In the genomic region with DNA sequence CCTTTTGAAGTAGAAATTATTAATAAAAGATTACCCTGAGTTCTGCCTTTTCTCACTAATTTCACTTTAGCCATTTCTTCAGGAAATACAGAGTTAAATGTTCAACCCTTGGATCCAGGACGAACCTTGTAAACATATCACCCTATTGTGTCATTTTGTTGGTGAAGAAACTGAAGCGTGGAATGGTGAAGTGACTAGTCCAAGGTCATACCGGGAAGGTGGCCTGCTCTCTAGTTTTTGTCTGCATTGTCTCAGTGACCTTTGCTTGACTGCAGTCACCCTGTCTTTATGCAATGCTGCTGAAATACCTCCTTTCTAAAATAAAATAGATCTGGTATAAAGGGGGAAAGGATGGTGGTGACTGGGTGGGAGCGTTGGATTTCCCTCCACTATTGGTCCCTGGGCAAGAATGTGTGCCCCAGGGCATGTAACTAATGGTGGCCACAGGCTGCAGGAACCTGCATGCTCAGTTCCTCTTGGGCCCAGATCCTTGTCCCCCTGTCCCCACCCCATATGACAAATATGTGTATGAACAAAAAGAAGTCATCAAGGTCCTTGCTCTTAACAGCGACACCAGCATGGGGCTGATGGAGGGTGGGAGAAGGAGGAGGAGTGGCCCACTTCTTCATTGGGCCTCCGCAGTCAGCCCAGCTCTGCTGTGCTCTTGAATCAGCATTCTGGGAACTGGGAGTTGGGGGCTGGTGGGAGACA, we compare ENCODE assay signal across 1 cellular context.
A peak's percentile ranks its signal among the peaks of the same experiment; 100 is the strongest.
TF ChIP-seq lines count a peak whose summit lies in the region.

No MANE protein-coding gene starts in this region.

TF ChIP-seq in GM12878, 131 proteins besides CTCF, POLR2A, EP300 and RAD21 (continues in another document):
- TF ChIP-seq, protein P1, sequence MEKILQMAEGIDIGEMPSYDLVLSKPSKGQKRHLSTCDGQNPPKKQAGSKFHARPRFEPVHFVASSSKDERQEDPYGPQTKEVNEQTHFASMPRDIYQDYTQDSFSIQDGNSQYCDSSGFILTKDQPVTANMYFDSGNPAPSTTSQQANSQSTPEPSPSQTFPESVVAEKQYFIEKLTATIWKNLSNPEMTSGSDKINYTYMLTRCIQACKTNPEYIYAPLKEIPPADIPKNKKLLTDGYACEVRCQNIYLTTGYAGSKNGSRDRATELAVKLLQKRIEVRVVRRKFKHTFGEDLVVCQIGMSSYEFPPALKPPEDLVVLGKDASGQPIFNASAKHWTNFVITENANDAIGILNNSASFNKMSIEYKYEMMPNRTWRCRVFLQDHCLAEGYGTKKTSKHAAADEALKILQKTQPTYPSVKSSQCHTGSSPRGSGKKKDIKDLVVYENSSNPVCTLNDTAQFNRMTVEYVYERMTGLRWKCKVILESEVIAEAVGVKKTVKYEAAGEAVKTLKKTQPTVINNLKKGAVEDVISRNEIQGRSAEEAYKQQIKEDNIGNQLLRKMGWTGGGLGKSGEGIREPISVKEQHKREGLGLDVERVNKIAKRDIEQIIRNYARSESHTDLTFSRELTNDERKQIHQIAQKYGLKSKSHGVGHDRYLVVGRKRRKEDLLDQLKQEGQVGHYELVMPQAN (conservative IDR thresholded peaks at IDR 0.05): no peak
- TF ChIP-seq JUNB (IDR thresholded peaks at IDR 0.05): no peak
- no peak for TF ChIP-seq SP1 (IDR thresholded peaks at IDR 0.05; ENCODE audit: low read depth, low read length)
- TF ChIP-seq NFYA (IDR thresholded peaks at IDR 0.05; ENCODE audit: borderline replicate concordance, low read depth, low read length): no peak
- no peak for TF ChIP-seq CHD2 (IDR thresholded peaks at IDR 0.05; ENCODE audit: borderline replicate concordance, low read depth, low read length)
- TF ChIP-seq MXI1 (IDR thresholded peaks at IDR 0.05; ENCODE audit: low read depth, low read length): no peak
- TF ChIP-seq, protein P2, sequence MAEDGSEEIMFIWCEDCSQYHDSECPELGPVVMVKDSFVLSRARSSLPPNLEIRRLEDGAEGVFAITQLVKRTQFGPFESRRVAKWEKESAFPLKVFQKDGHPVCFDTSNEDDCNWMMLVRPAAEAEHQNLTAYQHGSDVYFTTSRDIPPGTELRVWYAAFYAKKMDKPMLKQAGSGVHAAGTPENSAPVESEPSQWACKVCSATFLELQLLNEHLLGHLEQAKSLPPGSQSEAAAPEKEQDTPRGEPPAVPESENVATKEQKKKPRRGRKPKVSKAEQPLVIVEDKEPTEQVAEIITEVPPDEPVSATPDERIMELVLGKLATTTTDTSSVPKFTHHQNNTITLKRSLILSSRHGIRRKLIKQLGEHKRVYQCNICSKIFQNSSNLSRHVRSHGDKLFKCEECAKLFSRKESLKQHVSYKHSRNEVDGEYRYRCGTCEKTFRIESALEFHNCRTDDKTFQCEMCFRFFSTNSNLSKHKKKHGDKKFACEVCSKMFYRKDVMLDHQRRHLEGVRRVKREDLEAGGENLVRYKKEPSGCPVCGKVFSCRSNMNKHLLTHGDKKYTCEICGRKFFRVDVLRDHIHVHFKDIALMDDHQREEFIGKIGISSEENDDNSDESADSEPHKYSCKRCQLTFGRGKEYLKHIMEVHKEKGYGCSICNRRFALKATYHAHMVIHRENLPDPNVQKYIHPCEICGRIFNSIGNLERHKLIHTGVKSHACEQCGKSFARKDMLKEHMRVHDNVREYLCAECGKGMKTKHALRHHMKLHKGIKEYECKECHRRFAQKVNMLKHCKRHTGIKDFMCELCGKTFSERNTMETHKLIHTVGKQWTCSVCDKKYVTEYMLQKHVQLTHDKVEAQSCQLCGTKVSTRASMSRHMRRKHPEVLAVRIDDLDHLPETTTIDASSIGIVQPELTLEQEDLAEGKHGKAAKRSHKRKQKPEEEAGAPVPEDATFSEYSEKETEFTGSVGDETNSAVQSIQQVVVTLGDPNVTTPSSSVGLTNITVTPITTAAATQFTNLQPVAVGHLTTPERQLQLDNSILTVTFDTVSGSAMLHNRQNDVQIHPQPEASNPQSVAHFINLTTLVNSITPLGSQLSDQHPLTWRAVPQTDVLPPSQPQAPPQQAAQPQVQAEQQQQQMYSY (CRISPR knock-in tag; IDR thresholded peaks at IDR 0.05): no peak
- TF ChIP-seq STAT1 (conservative IDR thresholded peaks at IDR 0.05): no peak
- no peak for TF ChIP-seq RCOR1 (conservative IDR thresholded peaks at IDR 0.05; ENCODE audit: low read depth, low read length)
- TF ChIP-seq CHD4 (IDR thresholded peaks at IDR 0.05): no peak
- TF ChIP-seq, protein P3, sequence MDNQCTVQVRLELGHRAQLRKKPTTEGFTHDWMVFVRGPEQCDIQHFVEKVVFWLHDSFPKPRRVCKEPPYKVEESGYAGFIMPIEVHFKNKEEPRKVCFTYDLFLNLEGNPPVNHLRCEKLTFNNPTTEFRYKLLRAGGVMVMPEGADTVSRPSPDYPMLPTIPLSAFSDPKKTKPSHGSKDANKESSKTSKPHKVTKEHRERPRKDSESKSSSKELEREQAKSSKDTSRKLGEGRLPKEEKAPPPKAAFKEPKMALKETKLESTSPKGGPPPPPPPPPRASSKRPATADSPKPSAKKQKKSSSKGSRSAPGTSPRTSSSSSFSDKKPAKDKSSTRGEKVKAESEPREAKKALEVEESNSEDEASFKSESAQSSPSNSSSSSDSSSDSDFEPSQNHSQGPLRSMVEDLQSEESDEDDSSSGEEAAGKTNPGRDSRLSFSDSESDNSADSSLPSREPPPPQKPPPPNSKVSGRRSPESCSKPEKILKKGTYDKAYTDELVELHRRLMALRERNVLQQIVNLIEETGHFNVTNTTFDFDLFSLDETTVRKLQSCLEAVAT (IDR thresholded peaks at IDR 0.05): peak; percentile 41; the same call in 1 of the 2 replicates
- TF ChIP-seq SPI1 (IDR thresholded peaks at IDR 0.05; ENCODE audit: borderline replicate concordance, insufficient read depth, low read depth, low read length): peak; percentile 66; the same call in 1 of the 2 replicates
- no peak for TF ChIP-seq SUZ12 (IDR thresholded peaks at IDR 0.05; ENCODE audit: unreplicated experiment)
- TF ChIP-seq, protein P4, sequence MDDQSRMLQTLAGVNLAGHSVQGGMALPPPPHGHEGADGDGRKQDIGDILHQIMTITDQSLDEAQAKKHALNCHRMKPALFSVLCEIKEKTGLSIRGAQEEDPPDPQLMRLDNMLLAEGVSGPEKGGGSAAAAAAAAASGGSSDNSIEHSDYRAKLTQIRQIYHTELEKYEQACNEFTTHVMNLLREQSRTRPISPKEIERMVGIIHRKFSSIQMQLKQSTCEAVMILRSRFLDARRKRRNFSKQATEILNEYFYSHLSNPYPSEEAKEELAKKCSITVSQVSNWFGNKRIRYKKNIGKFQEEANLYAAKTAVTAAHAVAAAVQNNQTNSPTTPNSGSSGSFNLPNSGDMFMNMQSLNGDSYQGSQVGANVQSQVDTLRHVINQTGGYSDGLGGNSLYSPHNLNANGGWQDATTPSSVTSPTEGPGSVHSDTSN (IDR thresholded peaks at IDR 0.05; ENCODE audit: insufficient replicate concordance, low read depth, low read length): no peak
- no peak for TF ChIP-seq ETV6 (conservative IDR thresholded peaks at IDR 0.05 in 1 of 2, IDR thresholded peaks at IDR 0.05 in 1 of 2; ENCODE audit: borderline replicate concordance in 1 of 2, low read depth in 1 of 2)
- TF ChIP-seq ZNF274 (IDR thresholded peaks at IDR 0.05; ENCODE audit: insufficient read depth, insufficient read length): no peak
- TF ChIP-seq MEF2B (IDR thresholded peaks at IDR 0.05; ENCODE audit: partially characterized antibody, poor library complexity, severe bottlenecking): no peak
- TF ChIP-seq POU2F2 (IDR thresholded peaks at IDR 0.05; ENCODE audit: borderline replicate concordance, low read depth, low read length): peak; percentile 25; the same call in 1 of the 3 replicates
- TF ChIP-seq ZBTB11 (CRISPR knock-in tag; IDR thresholded peaks at IDR 0.05): no peak
- TF ChIP-seq KLF5 (IDR thresholded peaks at IDR 0.05; ENCODE audit: partially characterized antibody): no peak
- TF ChIP-seq ZNF217 (IDR thresholded peaks at IDR 0.05): no peak
- TF ChIP-seq CEBPB (IDR thresholded peaks at IDR 0.05; ENCODE audit: borderline replicate concordance in 1 of 2, low read depth in 2 of 2, low read length in 2 of 2): no peak
- TF ChIP-seq ATF7 (IDR thresholded peaks at IDR 0.05; ENCODE audit: low read depth): no peak
- TF ChIP-seq ASH2L (IDR thresholded peaks at IDR 0.05; ENCODE audit: borderline replicate concordance, low read depth): no peak
- no peak for TF ChIP-seq STAT3 (IDR thresholded peaks at IDR 0.05; ENCODE audit: low read depth, low read length)
- 0 out of 2 replicates have a peak, but pooled peaks have one; percentile 42 for TF ChIP-seq CBFB (IDR thresholded peaks at IDR 0.05; ENCODE audit: low read depth)
- TF ChIP-seq HDAC6 (IDR thresholded peaks at IDR 0.05; ENCODE audit: unreplicated experiment): no peak
- no peak for TF ChIP-seq ZNF207 (IDR thresholded peaks at IDR 0.05; ENCODE audit: borderline replicate concordance)
- no peak for TF ChIP-seq TCF7 (IDR thresholded peaks at IDR 0.05; ENCODE audit: borderline replicate concordance)
- 0 out of 2 replicates have a peak, but pooled peaks have one; percentile 22 for TF ChIP-seq NR2F1 (conservative IDR thresholded peaks at IDR 0.05)
- TF ChIP-seq, protein P5, sequence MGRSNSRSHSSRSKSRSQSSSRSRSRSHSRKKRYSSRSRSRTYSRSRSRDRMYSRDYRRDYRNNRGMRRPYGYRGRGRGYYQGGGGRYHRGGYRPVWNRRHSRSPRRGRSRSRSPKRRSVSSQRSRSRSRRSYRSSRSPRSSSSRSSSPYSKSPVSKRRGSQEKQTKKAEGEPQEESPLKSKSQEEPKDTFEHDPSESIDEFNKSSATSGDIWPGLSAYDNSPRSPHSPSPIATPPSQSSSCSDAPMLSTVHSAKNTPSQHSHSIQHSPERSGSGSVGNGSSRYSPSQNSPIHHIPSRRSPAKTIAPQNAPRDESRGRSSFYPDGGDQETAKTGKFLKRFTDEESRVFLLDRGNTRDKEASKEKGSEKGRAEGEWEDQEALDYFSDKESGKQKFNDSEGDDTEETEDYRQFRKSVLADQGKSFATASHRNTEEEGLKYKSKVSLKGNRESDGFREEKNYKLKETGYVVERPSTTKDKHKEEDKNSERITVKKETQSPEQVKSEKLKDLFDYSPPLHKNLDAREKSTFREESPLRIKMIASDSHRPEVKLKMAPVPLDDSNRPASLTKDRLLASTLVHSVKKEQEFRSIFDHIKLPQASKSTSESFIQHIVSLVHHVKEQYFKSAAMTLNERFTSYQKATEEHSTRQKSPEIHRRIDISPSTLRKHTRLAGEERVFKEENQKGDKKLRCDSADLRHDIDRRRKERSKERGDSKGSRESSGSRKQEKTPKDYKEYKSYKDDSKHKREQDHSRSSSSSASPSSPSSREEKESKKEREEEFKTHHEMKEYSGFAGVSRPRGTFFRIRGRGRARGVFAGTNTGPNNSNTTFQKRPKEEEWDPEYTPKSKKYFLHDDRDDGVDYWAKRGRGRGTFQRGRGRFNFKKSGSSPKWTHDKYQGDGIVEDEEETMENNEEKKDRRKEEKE (IDR thresholded peaks at IDR 0.05): no peak
- TF ChIP-seq POLR2AphosphoS5 (IDR thresholded peaks at IDR 0.05; ENCODE audit: low read length): peak; percentile 82
- no peak for TF ChIP-seq SMARCA5 (IDR thresholded peaks at IDR 0.05)
- no peak for TF ChIP-seq ATF2 (IDR thresholded peaks at IDR 0.05; ENCODE audit: low read length)
- no peak for TF ChIP-seq WRNIP1 (IDR thresholded peaks at IDR 0.05; ENCODE audit: borderline replicate concordance, low read depth, low read length)
- TF ChIP-seq SUPT20H (IDR thresholded peaks at IDR 0.05; ENCODE audit: borderline replicate concordance, control insufficient read depth, low read depth, low read length): no peak
- TF ChIP-seq SMC3 (IDR thresholded peaks at IDR 0.05; ENCODE audit: borderline replicate concordance, low read length): peak; percentile 5; the same call in 1 of the 2 replicates
- TF ChIP-seq NFXL1 (IDR thresholded peaks at IDR 0.05; ENCODE audit: borderline replicate concordance): no peak
- TF ChIP-seq, protein P6, sequence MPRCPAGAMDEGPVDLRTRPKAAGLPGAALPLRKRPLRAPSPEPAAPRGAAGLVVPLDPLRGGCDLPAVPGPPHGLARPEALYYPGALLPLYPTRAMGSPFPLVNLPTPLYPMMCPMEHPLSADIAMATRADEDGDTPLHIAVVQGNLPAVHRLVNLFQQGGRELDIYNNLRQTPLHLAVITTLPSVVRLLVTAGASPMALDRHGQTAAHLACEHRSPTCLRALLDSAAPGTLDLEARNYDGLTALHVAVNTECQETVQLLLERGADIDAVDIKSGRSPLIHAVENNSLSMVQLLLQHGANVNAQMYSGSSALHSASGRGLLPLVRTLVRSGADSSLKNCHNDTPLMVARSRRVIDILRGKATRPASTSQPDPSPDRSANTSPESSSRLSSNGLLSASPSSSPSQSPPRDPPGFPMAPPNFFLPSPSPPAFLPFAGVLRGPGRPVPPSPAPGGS (IDR thresholded peaks at IDR 0.05; ENCODE audit: borderline replicate concordance, insufficient read depth, low read depth, low read length, poor library complexity, severe bottlenecking): no peak
- peak; percentile 11; the same call in 1 of the 2 replicates for TF ChIP-seq EED (IDR thresholded peaks at IDR 0.05; ENCODE audit: low read depth)
